8 cellular contexts compared by ENCODE assay signal in the genomic region with DNA sequence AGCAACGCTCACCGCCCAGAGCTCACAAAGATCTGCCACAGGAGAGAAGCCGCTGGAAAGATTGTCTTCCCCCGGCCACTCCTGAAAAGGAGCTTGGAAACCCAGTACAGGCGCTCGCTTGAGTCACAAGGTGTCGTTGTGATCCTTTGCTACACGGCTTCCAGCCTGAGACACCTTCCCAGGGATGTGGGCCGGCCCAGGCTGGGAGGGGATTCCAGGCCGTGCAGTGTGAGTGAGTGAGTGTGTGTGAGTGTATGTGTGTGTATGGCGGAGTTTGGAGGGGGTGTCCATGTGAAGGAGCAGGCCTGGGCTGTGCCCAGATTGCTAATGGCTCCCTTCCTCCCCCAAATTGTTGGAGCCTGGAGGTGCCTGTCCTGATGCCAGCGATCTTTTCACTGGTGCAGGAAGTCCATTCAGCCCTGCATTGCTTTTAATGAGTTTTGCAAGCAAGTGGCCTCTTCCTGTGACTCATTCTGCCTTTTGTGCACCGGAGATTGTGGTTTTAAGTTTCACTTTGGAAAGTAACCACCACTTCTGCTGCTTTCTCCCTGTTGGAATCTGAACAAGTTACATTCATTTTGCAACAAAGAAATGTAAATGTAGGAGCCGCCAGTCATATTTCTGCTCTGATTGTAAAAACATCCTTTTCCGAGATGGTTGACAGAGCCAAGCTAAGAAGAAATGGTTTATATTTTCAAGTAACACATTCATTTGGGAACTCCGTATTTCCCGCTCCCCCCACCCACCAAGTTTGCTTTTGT.
DNase-seq lines count a peak whose midpoint lies in the region; ATAC-seq and TF ChIP-seq lines count a peak whose summit lies in the region.

No MANE protein-coding gene starts in this region.

- peaks cover 39% of the 10 kb centered on the region for H3K27me3 Mint-ChIP-seq in T-helper 2 cell treated with Interferon-gamma antibody and Interleukin-4, amounts not matched to agents 5 μg/mL and 100 μg/mL, for 36 hours (ENCODE audit: low read depth)
- H3K27me3 Mint-ChIP-seq in MCF 10A (ENCODE audit: insufficient read depth, unreplicated experiment): no peaks in the 10 kb centered on the region

- no TSS peak for BruUV-seq in MCF 10A (replicated peaks; lab: Mats Ljungman, UMichigan)

- DNase-seq in NCI-H1694 treated with DMSO at 0.1 percent for 48 hours (lab: John Stamatoyannopoulos, UW) (peak; percentile 9), NCI-H1694 (lab: John Stamatoyannopoulos, UW) (no peak), NCI-H1092 (lab: John Stamatoyannopoulos, UW) (peak; percentile 84), MCF 10A (ENCODE audit: unreplicated experiment) (peak; percentile 98), iPS-NIHi7 (ENCODE audit: extremely low spot score) (peak; percentile 87)
- DNase-seq in T-helper 2 cell treated with Interferon-gamma antibody and Interleukin-4, amounts not matched to agents 5 μg/mL and 100 μg/mL, for 36 hours (ENCODE audit: low spot score): peak; percentile 79

- peaks cover 37% of the 10 kb centered on the region for H3K4me1 Mint-ChIP-seq in T-helper 2 cell treated with Interferon-gamma antibody and Interleukin-4, amounts not matched to agents 5 μg/mL and 100 μg/mL, for 36 hours (ENCODE audit: low read depth)
- peaks cover 11% of the 10 kb centered on the region for H3K4me1 Mint-ChIP-seq in MCF 10A (ENCODE audit: insufficient read depth, unreplicated experiment)

- H3K4me3 ChIP-seq in skin epidermis: peak overlapping the region in 5 of 7 experiments; percentile 3 to 20 (median 13)

- POLR2A ChIA-PET in MCF 10A (lab: Yijun Ruan, JAX): interaction anchor here (0.7 to 3.3 kb wide), 13 partner anchors 36 to 1176 kb away, joined by 3 to 27 read pairs (median 4); a partner anchor contains a TSS

- peak; percentile 77 for ATAC-seq in HG02623 (IDR thresholded peaks at IDR 0.05; ENCODE audit: unreplicated experiment)

- CTCF ChIA-PET in MCF 10A (lab: Yijun Ruan, JAX): interaction anchor here (0.6 to 9.0 kb wide), 26 partner anchors 13 to 1182 kb away, joined by 3 to 99 read pairs (median 4); a partner anchor contains a TSS

- peak overlapping the region; percentile 67 for H3K27ac Mint-ChIP-seq in T-helper 2 cell treated with Interferon-gamma antibody and Interleukin-4, amounts not matched to agents 5 μg/mL and 100 μg/mL, for 36 hours
- peak overlapping the region; percentile 46 for H3K27ac Mint-ChIP-seq in MCF 10A (ENCODE audit: low read depth, unreplicated experiment)

- intact Hi-C loops in MCF 10A (cut with micrococcal nuclease): loop anchor here (1.0 kb wide), 8 partner anchors 33 to 1177 kb away; no protein-coding TSS in a partner anchor

- peak overlapping the region; percentile 85 for H3K4me3 Mint-ChIP-seq in T-helper 2 cell treated with Interferon-gamma antibody and Interleukin-4, amounts not matched to agents 5 μg/mL and 100 μg/mL, for 36 hours
- H3K4me3 Mint-ChIP-seq in MCF 10A (ENCODE audit: unreplicated experiment): peak overlapping the region; percentile 62

- peaks cover 24% of the 10 kb centered on the region for H3K36me3 Mint-ChIP-seq in T-helper 2 cell treated with Interferon-gamma antibody and Interleukin-4, amounts not matched to agents 5 μg/mL and 100 μg/mL, for 36 hours (ENCODE audit: low read depth)
- H3K36me3 Mint-ChIP-seq in MCF 10A (ENCODE audit: insufficient read depth, unreplicated experiment): peaks cover 44% of the 10 kb centered on the region

- peak overlapping the region in 17 of 21 experiments; percentile 2 to 84 (median 52) for H3K27ac ChIP-seq in skin epidermis

- peak; percentile 58 for TF ChIP-seq CTCF in MCF 10A (IDR thresholded peaks at IDR 0.05; ENCODE audit: unreplicated experiment)

- peaks cover 9% of the 10 kb centered on the region for H3K9me3 Mint-ChIP-seq in T-helper 2 cell treated with Interferon-gamma antibody and Interleukin-4, amounts not matched to agents 5 μg/mL and 100 μg/mL, for 36 hours
- peaks cover 8% of the 10 kb centered on the region for H3K9me3 Mint-ChIP-seq in MCF 10A (ENCODE audit: unreplicated experiment)
